Comparison of ENCODE assay signal across 25 cellular contexts in the genomic region with DNA sequence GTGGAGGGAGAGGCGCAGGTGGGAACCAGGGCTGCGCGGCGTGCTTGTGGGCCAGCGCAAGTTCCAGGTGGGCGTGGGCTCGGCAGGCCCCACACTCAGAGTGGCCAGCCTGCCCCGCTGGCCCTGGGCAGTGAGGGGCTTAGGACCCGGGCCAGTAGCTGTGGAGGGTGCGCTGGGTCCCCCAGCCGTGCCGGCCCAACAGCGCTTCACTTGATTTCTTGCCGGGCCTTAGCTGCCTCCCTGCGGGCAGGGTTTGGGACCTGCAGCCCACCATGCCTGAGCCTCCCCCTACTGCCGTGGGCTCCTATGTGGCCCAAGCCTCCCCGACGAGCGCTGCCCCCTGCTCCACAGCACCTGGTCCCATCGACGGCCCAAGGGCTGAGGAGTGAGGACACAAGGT.
A peak's percentile ranks its signal among the peaks of the same experiment; 100 is the strongest.
DNase-seq lines count a peak whose midpoint lies in the region; ATAC-seq, FAIRE-seq and TF ChIP-seq lines count a peak whose summit lies in the region.
"Had no signal": no experiment of that assay in that cellular context is flagged by ENCODE, and none has a peak within 500 bp of the region (broad histone marks: within the 10 kb centered on the region; RNA-seq: fewer than 3 reads in every experiment).

No MANE protein-coding gene starts in this region.

- no peak for DNase-seq in DND-41
- DNase-seq in neuronal stem cell (ENCODE audit: low spot score): no peak
- DNase-seq in GM19239 (ENCODE audit: insufficient read length, low spot score): no peak
- DNase-seq in smooth muscle cell (lab: John Stamatoyannopoulos, UW; ENCODE audit: unreplicated experiment): no peak
- DNase-seq: 8988T; ACHN; AML-193; BE2C; CD4-positive, alpha-beta T cell; CD8-positive, alpha-beta memory T cell; DMS 273 treated with DMSO at 0.1 percent for 48 hours; DMS79; GF-D8; GOT3; HFFc6 had no signal

- H2BK15ac ChIP-seq in neuronal stem cell (ENCODE audit: low read length): no peak overlapping the region

- TF ChIP-seq CTCF in DND-41 (IDR thresholded peaks at IDR 0.05; ENCODE audit: borderline replicate concordance, extremely low read depth, low read length, poor library complexity, severe bottlenecking): no peak
- TF ChIP-seq CTCF in smooth muscle cell (IDR thresholded peaks at IDR 0.05; ENCODE audit: borderline replicate concordance, insufficient read depth, poor library complexity, severe bottlenecking): no peak

- no peak overlapping the region for H2BK12ac ChIP-seq in neuronal stem cell (ENCODE audit: low read length)

- H3K4me3 ChIP-seq in DND-41 (ENCODE audit: low read depth in 1 of 2, low read length in 2 of 2) (no peak overlapping the region), neuronal stem cell (ENCODE audit: low read length in 2 of 2) (no peak overlapping the region), smooth muscle cell (no peak overlapping the region)
- H3K4me3 ChIP-seq: A549; BLaER1 treated with 17β-estradiol and CSF1 and Interleukin-3, amounts not matched to agents 10 nM and 100 nM; HAP-1 had no signal

- H3K18ac ChIP-seq in neuronal stem cell (ENCODE audit: low read length): no peak overlapping the region

- H3K14ac ChIP-seq in neuronal stem cell (ENCODE audit: low read length): no peak overlapping the region

- H3K27me3 ChIP-seq in DND-41 (ENCODE audit: insufficient read depth, low read length, poor library complexity) (no peaks in the 10 kb centered on the region), neuronal stem cell (ENCODE audit: control insufficient read depth in 3 of 3, insufficient read depth in 3 of 3, low read depth in 1 of 3, low read length in 3 of 3) (no peaks in the 10 kb centered on the region), smooth muscle cell (ENCODE audit: low read depth) (no peaks in the 10 kb centered on the region)
- H3K27me3 ChIP-seq: BE2C; BLaER1 treated with 17β-estradiol and CSF1 and Interleukin-3, amounts not matched to agents 10 nM and 100 nM had no signal

- H3K79me1 ChIP-seq in neuronal stem cell (ENCODE audit: low read depth, low read length): no peaks in the 10 kb centered on the region

- no peak overlapping the region for H3K4ac ChIP-seq in neuronal stem cell (ENCODE audit: low read length)

- no peaks in the 10 kb centered on the region for H3F3A ChIP-seq in smooth muscle cell (ENCODE audit: low read depth)

- peak overlapping the region; percentile 43 for H3K23ac ChIP-seq in neuronal stem cell (ENCODE audit: low read depth, low read length, poor library complexity)

- no peak overlapping the region for H3K4me3 Mint-ChIP-seq in stimulated activated memory B cell treated with anti-CD40 and anti-IgM and Interleukin-4, amounts not matched to agents 10 μg/mL and 1 μg/mL and 100 μg/mL, for 72 hours
- no peak overlapping the region for H3K4me3 Mint-ChIP-seq in activated T-helper 17 cell treated with anti-CD3 and anti-CD28 coated beads, Interleukin-2, amount 50 U/mL, for 72 hours
- H3K4me3 Mint-ChIP-seq: CD14-positive monocyte; CD4-positive, alpha-beta T cell; CD8-positive, alpha-beta memory T cell; HFFc6 had no signal

- no peaks in the 10 kb centered on the region for H3K4me1 Mint-ChIP-seq in stimulated activated memory B cell treated with anti-CD40 and anti-IgM and Interleukin-4, amounts not matched to agents 10 μg/mL and 1 μg/mL and 100 μg/mL, for 72 hours
- no peaks in the 10 kb centered on the region for H3K4me1 Mint-ChIP-seq in activated T-helper 17 cell treated with anti-CD3 and anti-CD28 coated beads, Interleukin-2, amount 50 U/mL, for 72 hours
- H3K4me1 Mint-ChIP-seq: CD14-positive monocyte; CD8-positive, alpha-beta memory T cell had no signal

- no peak overlapping the region for H2AFZ ChIP-seq in DND-41 (ENCODE audit: low read depth, low read length)
- no peak overlapping the region for H2AFZ ChIP-seq in neuronal stem cell (ENCODE audit: low read length)
- no peak overlapping the region for H2AFZ ChIP-seq in smooth muscle cell (ENCODE audit: low read depth)

- no peaks in the 10 kb centered on the region for H3K9me3 Mint-ChIP-seq in stimulated activated memory B cell treated with anti-CD40 and anti-IgM and Interleukin-4, amounts not matched to agents 10 μg/mL and 1 μg/mL and 100 μg/mL, for 72 hours
- H3K9me3 Mint-ChIP-seq in activated T-helper 17 cell treated with anti-CD3 and anti-CD28 coated beads, Interleukin-2, amount 50 U/mL, for 72 hours: peaks cover 6% of the 10 kb centered on the region

- H4K91ac ChIP-seq in neuronal stem cell (ENCODE audit: low read depth, low read length, poor library complexity): no peak overlapping the region

- H3K36me3 Mint-ChIP-seq in stimulated activated memory B cell treated with anti-CD40 and anti-IgM and Interleukin-4, amounts not matched to agents 10 μg/mL and 1 μg/mL and 100 μg/mL, for 72 hours: no peaks in the 10 kb centered on the region
- H3K36me3 Mint-ChIP-seq in activated T-helper 17 cell treated with anti-CD3 and anti-CD28 coated beads, Interleukin-2, amount 50 U/mL, for 72 hours (ENCODE audit: low read depth): no peaks in the 10 kb centered on the region
- H3K36me3 Mint-ChIP-seq: CD14-positive monocyte; CD8-positive, alpha-beta memory T cell had no signal

- H4K20me1 ChIP-seq in DND-41 (ENCODE audit: insufficient read depth, low read length) (no peaks in the 10 kb centered on the region), smooth muscle cell (ENCODE audit: low read depth) (no peaks in the 10 kb centered on the region)
- H4K20me1 ChIP-seq: BLaER1 treated with 17β-estradiol and CSF1 and Interleukin-3, amounts not matched to agents 10 nM and 100 nM had no signal

- no peak overlapping the region for H2BK120ac ChIP-seq in neuronal stem cell (ENCODE audit: low read depth, low read length)

- no peak for FAIRE-seq in GM19239 (lab: Jason Lieb, UNC)
- FAIRE-seq: A549, D721Med, GM12891, GM18507, H54 had no signal

- H3K9ac ChIP-seq in DND-41 (ENCODE audit: low read depth, low read length) (no peak overlapping the region), neuronal stem cell (ENCODE audit: low read depth, low read length, poor library complexity) (no peak overlapping the region), smooth muscle cell (ENCODE audit: low read depth) (no peak overlapping the region)
- H3K9ac ChIP-seq: BLaER1 treated with 17β-estradiol and CSF1 and Interleukin-3, amounts not matched to agents 10 nM and 100 nM had no signal

- H2AK5ac ChIP-seq in neuronal stem cell (ENCODE audit: low read depth, low read length): no peak overlapping the region

- no peak overlapping the region for H3K4me2 ChIP-seq in DND-41 (ENCODE audit: insufficient read depth, low read length)
- H3K4me2 ChIP-seq in neuronal stem cell (ENCODE audit: insufficient read depth, low read length, poor library complexity, severe bottlenecking): no peak overlapping the region
- no peak overlapping the region for H3K4me2 ChIP-seq in smooth muscle cell
- H3K4me2 ChIP-seq: A549; BLaER1 treated with 17β-estradiol and CSF1 and Interleukin-3, amounts not matched to agents 10 nM and 100 nM had no signal

- H2BK5ac ChIP-seq in neuronal stem cell (ENCODE audit: low read length): no peak overlapping the region

- H3K36me3 ChIP-seq in DND-41 (ENCODE audit: insufficient read depth, low read length) (no peaks in the 10 kb centered on the region), neuronal stem cell (replicated peaks in 1 of 2; ENCODE audit: control insufficient read depth in 2 of 2, insufficient read depth in 2 of 2, low read length in 2 of 2) (no peaks in the 10 kb centered on the region), smooth muscle cell (ENCODE audit: low read depth) (no peaks in the 10 kb centered on the region)
- H3K36me3 ChIP-seq: BE2C; BLaER1 treated with 17β-estradiol and CSF1 and Interleukin-3, amounts not matched to agents 10 nM and 100 nM; HAP-1 had no signal

- H4K8ac ChIP-seq in neuronal stem cell (ENCODE audit: low read depth, low read length): no peak overlapping the region

- H3K9me3 ChIP-seq in DND-41 (ENCODE audit: insufficient read depth, low read length, severe bottlenecking): peaks cover 6% of the 10 kb centered on the region
- no peaks in the 10 kb centered on the region for H3K9me3 ChIP-seq in neuronal stem cell (replicated peaks in 1 of 2; ENCODE audit: control insufficient read depth in 2 of 2, insufficient read depth in 1 of 2, low read depth in 1 of 2, low read length in 2 of 2)
- peaks cover 4% of the 10 kb centered on the region for H3K9me3 ChIP-seq in smooth muscle cell (replicated peaks; ENCODE audit: low read depth)
- H3K9me3 ChIP-seq: A549, BE2C had no signal

- H3K79me2 ChIP-seq in DND-41 (ENCODE audit: insufficient read depth, low read length): no peaks in the 10 kb centered on the region
- no peaks in the 10 kb centered on the region for H3K79me2 ChIP-seq in smooth muscle cell (ENCODE audit: low read depth)

- no CpG with 5 or more reads among the region's 21 CpGs for WGBS in neuronal stem cell (ENCODE audit: extremely low coverage in 2 of 2, insufficient read length in 2 of 2, insufficient replicate concordance in 1 of 2), 2 donors
- 96% methylated on average over 14 of the region's 21 CpGs for WGBS in smooth muscle cell (ENCODE audit: low lambda C conversion rate)

- H3K4me1 ChIP-seq in DND-41 (ENCODE audit: insufficient read depth, low read length): peaks cover 35% of the 10 kb centered on the region
- no peaks in the 10 kb centered on the region for H3K4me1 ChIP-seq in neuronal stem cell (ENCODE audit: control insufficient read depth in 2 of 2, insufficient read depth in 1 of 2, low read depth in 1 of 2, low read length in 2 of 2)
- H3K4me1 ChIP-seq in smooth muscle cell (ENCODE audit: low read depth): no peaks in the 10 kb centered on the region
- H3K4me1 ChIP-seq: A549; BE2C; BLaER1 treated with 17β-estradiol and CSF1 and Interleukin-3, amounts not matched to agents 10 nM and 100 nM had no signal

- H3K27me3 Mint-ChIP-seq in stimulated activated memory B cell treated with anti-CD40 and anti-IgM and Interleukin-4, amounts not matched to agents 10 μg/mL and 1 μg/mL and 100 μg/mL, for 72 hours: no peaks in the 10 kb centered on the region
- no peaks in the 10 kb centered on the region for H3K27me3 Mint-ChIP-seq in activated T-helper 17 cell treated with anti-CD3 and anti-CD28 coated beads, Interleukin-2, amount 50 U/mL, for 72 hours
- H3K27me3 Mint-ChIP-seq: CD4-positive, alpha-beta T cell; CD8-positive, alpha-beta memory T cell had no signal

- ATAC-seq in DND-41 (ENCODE audit: insufficient read depth, low read depth): no peak
- ATAC-seq in stimulated activated memory B cell treated with anti-CD40 and anti-IgM and Interleukin-4, amounts not matched to agents 10 μg/mL and 1 μg/mL and 100 μg/mL, for 72 hours: peak; percentile 39
- no peak for ATAC-seq in activated T-helper 17 cell treated with anti-CD3 and anti-CD28 coated beads, Interleukin-2, amount 50 U/mL, for 72 hours (replicated peaks)
- ATAC-seq: A549 had no signal

- H3K27ac ChIP-seq in DND-41 (ENCODE audit: low read length) (peak overlapping the region; percentile 56; the same call in 1 of the 2 replicates), neuronal stem cell (replicated peaks; ENCODE audit: low read length) (no peak overlapping the region), smooth muscle cell (ENCODE audit: low read depth) (no peak overlapping the region)
- H3K27ac ChIP-seq: A549; BLaER1 treated with 17β-estradiol and CSF1 and Interleukin-3, amounts not matched to agents 10 nM and 100 nM had no signal

- no peak overlapping the region for H3K27ac Mint-ChIP-seq in stimulated activated memory B cell treated with anti-CD40 and anti-IgM and Interleukin-4, amounts not matched to agents 10 μg/mL and 1 μg/mL and 100 μg/mL, for 72 hours
- H3K27ac Mint-ChIP-seq in activated T-helper 17 cell treated with anti-CD3 and anti-CD28 coated beads, Interleukin-2, amount 50 U/mL, for 72 hours: no peak overlapping the region
- H3K27ac Mint-ChIP-seq: CD14-positive monocyte; CD4-positive, alpha-beta T cell; CD8-positive, alpha-beta memory T cell; HFFc6 had no signal
